In genomic region chr18:45090526-45091140, GRCh38 we compare ENCODE assay signal across 21 cellular contexts.
DNase-seq lines count a peak whose midpoint lies in the region; ATAC-seq and FAIRE-seq lines count a peak whose summit lies in the region.
"Had no signal": no experiment of that assay in that cellular context is flagged by ENCODE, and none has a peak within 500 bp of the region (broad histone marks: within the 10 kb centered on the region; RNA-seq: fewer than 3 reads in every experiment).

No MANE protein-coding gene starts in this region.

- peak; percentile 49 for FAIRE-seq in islet of Langerhans (lab: Jason Lieb, UNC)
- FAIRE-seq: A549, GM19239 had no signal

- DNase-seq in H4 (ENCODE audit: low spot score) (peak; percentile 69), cerebellar cortex (ENCODE audit: low spot score) (peak; percentile 73), left cardiac atrium (no peak)
- DNase-seq in stimulated activated naive CD4-positive, alpha-beta T cell treated with Interleukin-2 at 50 U/mL for 16 hours (lab: John Stamatoyannopoulos, UW), result no peak
- DNase-seq in activated CD4-positive, alpha-beta T cell treated with anti-CD3 and anti-CD28 coated beads, Interleukin-2, amount 50 U/mL, for 48 hours, result no peak
- no peak for DNase-seq in activated naive CD4-positive, alpha-beta T cell (lab: John Stamatoyannopoulos, UW)
- DNase-seq: Caco-2; CD8-positive, alpha-beta T cell; DMS153; DND-41; H7; NCI-H1048; NCI-H1417; NCI-H1694; NCI-H2029 treated with DMSO at 0.1 percent for 48 hours; NCI-H526 treated with DMSO at 0.1 percent for 48 hours; PC-9; Right ventricle myocardium superior had no signal

- intact Hi-C loops in left cardiac atrium (cut with DNase I), result no loop called here

- ATAC-seq in left cardiac atrium, result no peak
- ATAC-seq: A549; CD8-positive, alpha-beta T cell had no signal

Comparison
In these comparisons a context has a peak if more than half of its experiments do, and no peak if none do; other contexts are left out.
1. DNase-seq: peak in H4 (single experiment) and cerebellar cortex (single experiment); none in left cardiac atrium (single experiment), stimulated activated naive CD4-positive, alpha-beta T cell treated with Interleukin-2 at 50 U/mL for 16 hours (single experiment), activated CD4-positive, alpha-beta T cell treated with anti-CD3 and anti-CD28 coated beads, Interleukin-2, amount 50 U/mL, for 48 hours (0 of 2) and activated naive CD4-positive, alpha-beta T cell (0 of 4).